In the genomic region with DNA sequence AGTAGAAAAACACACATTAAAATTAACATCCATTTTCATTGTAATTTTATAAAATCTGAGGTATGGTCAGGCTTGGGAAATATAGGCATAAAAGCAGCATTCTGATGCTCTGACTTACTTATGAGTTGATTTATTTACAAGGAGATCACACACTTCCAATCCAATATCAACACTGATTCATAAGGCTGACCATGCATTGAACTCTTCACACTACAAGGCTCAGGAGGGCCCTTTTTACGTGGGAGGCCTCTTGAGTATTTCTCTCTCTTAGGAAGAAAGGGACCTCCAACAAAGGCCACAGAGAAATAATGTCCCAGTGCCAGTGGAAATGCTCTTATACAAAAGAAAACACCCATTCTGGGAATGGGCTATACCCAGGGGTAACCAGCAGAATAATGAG, we compare ENCODE assay signal across 23 cellular contexts.
"Had no signal": no experiment of that assay in that cellular context is flagged by ENCODE, and none has a peak within 500 bp of the region (broad histone marks: within the 10 kb centered on the region; RNA-seq: fewer than 3 reads in every experiment).

No MANE protein-coding gene starts in this region.

- H3K4me2 ChIP-seq: hepatocyte had no signal

- FAIRE-seq: endothelial cell of umbilical vein, islet of Langerhans, TTC549 had no signal

- H3K9me3 Mint-ChIP-seq: activated naive CD8-positive, alpha-beta T cell treated with anti-CD3 and anti-CD28 coated beads for 36 hours; dendritic cell treated with granulocyte-macrophage colony-stimulating factor and Interleukin-4, amounts not matched to agents 40 ng/mL and 50 ng/mL, for 4 days; natural killer cell; T-helper 2 cell treated with Interferon-gamma antibody and Interleukin-4, amounts not matched to agents 5 μg/mL and 100 μg/mL, for 36 hours had no signal

- H3K36me3 ChIP-seq: esophagus muscularis mucosa, lower lobe of right lung, suprapubic skin, upper lobe of left lung had no signal

- H3K4me1 ChIP-seq: esophagus muscularis mucosa, foreskin keratinocyte, lower lobe of right lung, suprapubic skin, upper lobe of left lung had no signal

- H3K9me3 ChIP-seq: esophagus muscularis mucosa, lower lobe of right lung, suprapubic skin, upper lobe of left lung had no signal

- DNase-seq: activated CD4-positive, alpha-beta T cell treated with anti-CD3 and anti-CD28 coated beads for 36 hours; activated CD4-positive, alpha-beta T cell treated with anti-CD3 and anti-CD28 coated beads, Interleukin-2, amount 50 U/mL, for 48 hours; activated naive CD8-positive, alpha-beta T cell treated with anti-CD3 and anti-CD28 coated beads for 36 hours; amygdala; effector CD8-positive, alpha-beta T cell; foreskin keratinocyte; left colon; lower lobe of right lung; natural killer cell; occipital lobe; stimulated activated CD4-positive, alpha-beta T cell treated with anti-CD3 and anti-CD28 coated beads, Interleukin-2, amount 100 ng/mL, for 24 hours; stimulated activated naive CD8-positive, alpha-beta T cell treated with anti-CD3 and anti-CD28 coated beads, Interleukin-15, Interleukin-2, amounts not matched to agents 100 U/mL and 50 U/mL, for 24 hours; upper lobe of left lung had no signal

- H3K4me3 ChIP-seq: esophagus muscularis mucosa, hepatocyte, lower lobe of right lung, SK-N-MC, suprapubic skin, upper lobe of left lung had no signal

- H3K27ac Mint-ChIP-seq: activated CD4-positive, alpha-beta T cell treated with anti-CD3 and anti-CD28 coated beads for 36 hours; activated naive CD8-positive, alpha-beta T cell treated with anti-CD3 and anti-CD28 coated beads for 36 hours; dendritic cell treated with granulocyte-macrophage colony-stimulating factor and Interleukin-4, amounts not matched to agents 40 ng/mL and 50 ng/mL, for 4 days; natural killer cell; progenitor cell of endocrine pancreas; T-helper 2 cell treated with Interferon-gamma antibody and Interleukin-4, amounts not matched to agents 5 μg/mL and 100 μg/mL, for 36 hours had no signal

- H3K27ac ChIP-seq: esophagus muscularis mucosa, foreskin keratinocyte, hepatocyte, lower lobe of right lung, SK-N-MC, suprapubic skin, upper lobe of left lung had no signal

- H3K79me2 ChIP-seq: hepatocyte had no signal

- H3K4me3 Mint-ChIP-seq: activated CD4-positive, alpha-beta T cell treated with anti-CD3 and anti-CD28 coated beads for 36 hours; activated naive CD8-positive, alpha-beta T cell treated with anti-CD3 and anti-CD28 coated beads for 36 hours; dendritic cell treated with granulocyte-macrophage colony-stimulating factor and Interleukin-4, amounts not matched to agents 40 ng/mL and 50 ng/mL, for 4 days; natural killer cell; T-helper 2 cell treated with Interferon-gamma antibody and Interleukin-4, amounts not matched to agents 5 μg/mL and 100 μg/mL, for 36 hours had no signal

- ATAC-seq: activated CD4-positive, alpha-beta T cell treated with anti-CD3 and anti-CD28 coated beads for 36 hours; foreskin keratinocyte; left colon; lower lobe of right lung; natural killer cell; stimulated activated naive CD8-positive, alpha-beta T cell treated with anti-CD3 and anti-CD28 coated beads, Interleukin-15, Interleukin-2, amounts not matched to agents 100 U/mL and 50 U/mL, for 24 hours had no signal

- H2AFZ ChIP-seq: hepatocyte had no signal

- H3K36me3 Mint-ChIP-seq: activated naive CD8-positive, alpha-beta T cell treated with anti-CD3 and anti-CD28 coated beads for 36 hours; natural killer cell had no signal

- H3K27me3 ChIP-seq: esophagus muscularis mucosa, foreskin keratinocyte, hepatocyte, suprapubic skin, upper lobe of left lung had no signal

- H3K4me1 Mint-ChIP-seq: natural killer cell had no signal

- H3K27me3 Mint-ChIP-seq: activated naive CD8-positive, alpha-beta T cell treated with anti-CD3 and anti-CD28 coated beads for 36 hours had no signal
